ENCODE assay signal across 9 cellular contexts in genomic region chr2:146312899-146313298, GRCh38.
DNase-seq lines count a peak whose midpoint lies in the region; ATAC-seq and TF ChIP-seq lines count a peak whose summit lies in the region.
"Had no signal": no experiment of that assay in that cellular context is flagged by ENCODE, and none has a peak within 500 bp of the region (broad histone marks: within the 10 kb centered on the region; RNA-seq: fewer than 3 reads in every experiment).

No MANE protein-coding gene starts in this region.

- H3K4me3 Mint-ChIP-seq in CD14-positive monocyte, result peak overlapping the region in 1 of 2 donors; percentile 36
- H3K4me3 Mint-ChIP-seq in activated naive CD8-positive, alpha-beta T cell treated with anti-CD3 and anti-CD28 coated beads for 36 hours, result no peak overlapping the region

- H3K9me3 Mint-ChIP-seq in CD14-positive monocyte, result peaks cover 0 to 5% (median 0%) of the 10 kb centered on the region in 7 donors
- H3K9me3 Mint-ChIP-seq in activated naive CD8-positive, alpha-beta T cell treated with anti-CD3 and anti-CD28 coated beads for 36 hours, result peaks cover 2% of the 10 kb centered on the region

- no peaks in the 10 kb centered on the region for H3F3A ChIP-seq in Loucy (ENCODE audit: low read depth)

- no peak overlapping the region for H3K4me3 ChIP-seq in Loucy (ENCODE audit: low read length, poor library complexity, severe bottlenecking)
- H3K4me3 ChIP-seq in adipocyte (ENCODE audit: low read length), result peak overlapping the region; percentile 46
- H3K4me3 ChIP-seq in lower lobe of right lung, result no peak overlapping the region
- H3K4me3 ChIP-seq: adrenal gland had no signal

- no peak overlapping the region for H3K27ac ChIP-seq in lower lobe of right lung
- H3K27ac ChIP-seq: adrenal gland had no signal

- H3K9ac ChIP-seq in Loucy (ENCODE audit: low read depth, low read length, poor library complexity, severe bottlenecking) (no peak overlapping the region), adipocyte (ENCODE audit: low read length) (peak overlapping the region; percentile 47)

- no peak for DNase-seq in CD14-positive monocyte (ENCODE audit: low spot score)
- DNase-seq in adipocyte (ENCODE audit: low read depth), result peak; percentile 67
- DNase-seq in lower lobe of right lung, result no peak
- DNase-seq in activated T-cell treated with anti-CD3 and anti-CD28 coated beads, Interleukin-2, amount 50 U/mL, for 48 hours, result no peak
- no peak for DNase-seq in activated naive CD8-positive, alpha-beta T cell treated with anti-CD3 and anti-CD28 coated beads for 36 hours
- DNase-seq in stimulated activated CD4-positive, alpha-beta T cell treated with anti-CD3 and anti-CD28 coated beads, Interleukin-4, amount 100 ng/mL, for 24 hours, result no peak
- DNase-seq: adrenal gland had no signal

- no peaks in the 10 kb centered on the region for H3K9me3 ChIP-seq in Loucy (ENCODE audit: insufficient read depth, low read depth, low read length)
- no peaks in the 10 kb centered on the region for H3K9me3 ChIP-seq in adipocyte (ENCODE audit: control insufficient read depth, low read length)
- H3K9me3 ChIP-seq in lower lobe of right lung, result no peaks in the 10 kb centered on the region
- H3K9me3 ChIP-seq: adrenal gland had no signal

- H3K27me3 ChIP-seq in Loucy (ENCODE audit: insufficient read depth, low read length, poor library complexity, severe bottlenecking), result no peaks in the 10 kb centered on the region
- H3K27me3 ChIP-seq in adipocyte (replicated peaks; ENCODE audit: control insufficient read depth, insufficient read depth, low read length), result no peaks in the 10 kb centered on the region
- H3K27me3 ChIP-seq in lower lobe of right lung (ENCODE audit: low read depth), result no peaks in the 10 kb centered on the region
- H3K27me3 ChIP-seq: adrenal gland had no signal

- ATAC-seq in lower lobe of right lung (no peak), GM18909 (IDR thresholded peaks at IDR 0.05; ENCODE audit: poor library complexity, unreplicated experiment) (no peak)

- H3K4me2 ChIP-seq in Loucy (ENCODE audit: low read depth, low read length, poor library complexity, severe bottlenecking), result no peak overlapping the region

- H4K20me1 ChIP-seq in Loucy (ENCODE audit: insufficient read depth, low read length, poor library complexity, severe bottlenecking), result no peaks in the 10 kb centered on the region

- H3K9me2 ChIP-seq in Loucy (replicated peaks; ENCODE audit: low read depth, low read length), result no peaks in the 10 kb centered on the region

- no peaks in the 10 kb centered on the region for H3K79me2 ChIP-seq in Loucy (ENCODE audit: insufficient read depth, low read length)

- peaks cover 9% of the 10 kb centered on the region for H3K4me1 Mint-ChIP-seq in CD14-positive monocyte
- no peaks in the 10 kb centered on the region for H3K4me1 Mint-ChIP-seq in activated naive CD8-positive, alpha-beta T cell treated with anti-CD3 and anti-CD28 coated beads for 36 hours

- no peak overlapping the region for H2AFZ ChIP-seq in Loucy (ENCODE audit: low read length)

- intact Hi-C loops in CD14-positive monocyte (cut with micrococcal nuclease), result no loop called here
- intact Hi-C loops in lower lobe of right lung (cut with DNase I), result no loop called here

- no peaks in the 10 kb centered on the region for H3K36me3 Mint-ChIP-seq in CD14-positive monocyte
- H3K36me3 Mint-ChIP-seq in activated naive CD8-positive, alpha-beta T cell treated with anti-CD3 and anti-CD28 coated beads for 36 hours, result no peaks in the 10 kb centered on the region

- TF ChIP-seq CTCF in CD14-positive monocyte (IDR thresholded peaks at IDR 0.05), result peak; percentile 9
- TF ChIP-seq CTCF in Loucy (conservative IDR thresholded peaks at IDR 0.05; ENCODE audit: low read length), result 0 out of 2 replicates have a peak, but pooled peaks have one; percentile 26
- peak; percentile 21 for TF ChIP-seq CTCF in lower lobe of right lung (IDR thresholded peaks at IDR 0.05)

- H3K4me1 ChIP-seq in Loucy (ENCODE audit: insufficient read depth, low read length, poor library complexity, severe bottlenecking), result no peaks in the 10 kb centered on the region
- peaks cover 7% of the 10 kb centered on the region for H3K4me1 ChIP-seq in adipocyte (ENCODE audit: control insufficient read depth, insufficient read depth, low read length)
- H3K4me1 ChIP-seq in lower lobe of right lung, result no peaks in the 10 kb centered on the region
- H3K4me1 ChIP-seq: adrenal gland had no signal

- H3K27ac Mint-ChIP-seq in CD14-positive monocyte, result no peak overlapping the region
- no peak overlapping the region for H3K27ac Mint-ChIP-seq in activated naive CD8-positive, alpha-beta T cell treated with anti-CD3 and anti-CD28 coated beads for 36 hours

- H3K36me3 ChIP-seq in Loucy (ENCODE audit: insufficient read depth, low read length), result no peaks in the 10 kb centered on the region
- H3K36me3 ChIP-seq in adipocyte (ENCODE audit: control insufficient read depth, insufficient read depth, low read length, severe bottlenecking), result no peaks in the 10 kb centered on the region
- H3K36me3 ChIP-seq in lower lobe of right lung, result no peaks in the 10 kb centered on the region
- H3K36me3 ChIP-seq: adrenal gland had no signal

- H3K27me3 Mint-ChIP-seq in CD14-positive monocyte (ENCODE audit: low read depth in 3 of 3), result peaks cover 0 to 1% (median 0%) of the 10 kb centered on the region in 3 donors
- no peaks in the 10 kb centered on the region for H3K27me3 Mint-ChIP-seq in activated naive CD8-positive, alpha-beta T cell treated with anti-CD3 and anti-CD28 coated beads for 36 hours
